Comparison of ENCODE assay signal across 1 cellular context in the genomic region with DNA sequence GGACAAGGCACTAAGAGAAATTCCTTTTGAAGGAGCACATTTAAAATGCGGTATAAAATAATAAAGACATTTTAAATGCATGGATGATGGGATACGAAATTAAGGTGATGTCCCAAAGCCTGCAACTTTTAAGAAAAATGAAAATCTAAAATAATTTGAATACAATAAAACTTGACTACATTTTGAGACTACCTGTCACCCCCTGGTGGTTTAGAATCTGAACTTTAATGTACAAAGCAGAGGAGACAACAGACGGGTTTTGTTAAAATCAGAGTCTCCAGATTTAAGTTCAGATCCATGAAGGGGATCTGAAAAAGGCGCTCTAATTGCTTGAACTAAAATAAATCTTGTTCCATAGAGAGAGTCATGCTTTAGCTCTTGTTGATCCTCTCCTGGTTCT.
TF ChIP-seq lines count a peak whose summit lies in the region.

No MANE protein-coding gene starts in this region.

TF ChIP-seq in SK-N-SH treated with all-trans-retinoic acid at 6 μM for 48 hours, 23 proteins besides CTCF, POLR2A, EP300 and RAD21 (continued from another document):
- TF ChIP-seq, protein P1, sequence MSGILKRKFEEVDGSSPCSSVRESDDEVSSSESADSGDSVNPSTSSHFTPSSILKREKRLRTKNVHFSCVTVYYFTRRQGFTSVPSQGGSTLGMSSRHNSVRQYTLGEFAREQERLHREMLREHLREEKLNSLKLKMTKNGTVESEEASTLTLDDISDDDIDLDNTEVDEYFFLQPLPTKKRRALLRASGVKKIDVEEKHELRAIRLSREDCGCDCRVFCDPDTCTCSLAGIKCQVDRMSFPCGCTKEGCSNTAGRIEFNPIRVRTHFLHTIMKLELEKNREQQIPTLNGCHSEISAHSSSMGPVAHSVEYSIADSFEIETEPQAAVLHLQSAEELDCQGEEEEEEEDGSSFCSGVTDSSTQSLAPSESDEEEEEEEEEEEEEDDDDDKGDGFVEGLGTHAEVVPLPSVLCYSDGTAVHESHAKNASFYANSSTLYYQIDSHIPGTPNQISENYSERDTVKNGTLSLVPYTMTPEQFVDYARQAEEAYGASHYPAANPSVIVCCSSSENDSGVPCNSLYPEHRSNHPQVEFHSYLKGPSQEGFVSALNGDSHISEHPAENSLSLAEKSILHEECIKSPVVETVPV (CRISPR knock-in tag; IDR thresholded peaks at IDR 0.05), result no peak
- TF ChIP-seq ISL1 (CRISPR knock-in tag; IDR thresholded peaks at IDR 0.05) (no peak), ZFP30 (CRISPR knock-in tag; IDR thresholded peaks at IDR 0.05) (no peak), TCF4 (CRISPR knock-in tag; IDR thresholded peaks at IDR 0.05; ENCODE audit: borderline replicate concordance) (no peak), SNAI2 (CRISPR knock-in tag; IDR thresholded peaks at IDR 0.05) (no peak), ZFP3 (CRISPR knock-in tag; IDR thresholded peaks at IDR 0.05) (no peak), PPARA (CRISPR knock-in tag; IDR thresholded peaks at IDR 0.05; ENCODE audit: borderline replicate concordance) (no peak), ARNTL (CRISPR knock-in tag; IDR thresholded peaks at IDR 0.05; ENCODE audit: borderline replicate concordance, low read depth) (no peak), ZNF70 (CRISPR knock-in tag; IDR thresholded peaks at IDR 0.05) (no peak), ZNF8 (CRISPR knock-in tag; IDR thresholded peaks at IDR 0.05) (no peak)
- TF ChIP-seq, protein P2, sequence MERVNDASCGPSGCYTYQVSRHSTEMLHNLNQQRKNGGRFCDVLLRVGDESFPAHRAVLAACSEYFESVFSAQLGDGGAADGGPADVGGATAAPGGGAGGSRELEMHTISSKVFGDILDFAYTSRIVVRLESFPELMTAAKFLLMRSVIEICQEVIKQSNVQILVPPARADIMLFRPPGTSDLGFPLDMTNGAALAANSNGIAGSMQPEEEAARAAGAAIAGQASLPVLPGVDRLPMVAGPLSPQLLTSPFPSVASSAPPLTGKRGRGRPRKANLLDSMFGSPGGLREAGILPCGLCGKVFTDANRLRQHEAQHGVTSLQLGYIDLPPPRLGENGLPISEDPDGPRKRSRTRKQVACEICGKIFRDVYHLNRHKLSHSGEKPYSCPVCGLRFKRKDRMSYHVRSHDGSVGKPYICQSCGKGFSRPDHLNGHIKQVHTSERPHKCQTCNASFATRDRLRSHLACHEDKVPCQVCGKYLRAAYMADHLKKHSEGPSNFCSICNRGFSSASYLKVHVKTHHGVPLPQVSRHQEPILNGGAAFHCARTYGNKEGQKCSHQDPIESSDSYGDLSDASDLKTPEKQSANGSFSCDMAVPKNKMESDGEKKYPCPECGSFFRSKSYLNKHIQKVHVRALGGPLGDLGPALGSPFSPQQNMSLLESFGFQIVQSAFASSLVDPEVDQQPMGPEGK (CRISPR knock-in tag; IDR thresholded peaks at IDR 0.05; ENCODE audit: borderline replicate concordance), result no peak
TF ChIP-seq in SK-N-SH treated with all-trans-retinoic acid at 6 μM for 48 hours: peak in this region for 0.
